In genomic region chr4:123466080-123466785, GRCh38 we compare ENCODE assay signal across 15 cellular contexts.
DNase-seq lines count a peak whose midpoint lies in the region; ATAC-seq and TF ChIP-seq lines count a peak whose summit lies in the region.
"Had no signal": no experiment of that assay in that cellular context is flagged by ENCODE, and none has a peak within 500 bp of the region (broad histone marks: within the 10 kb centered on the region; RNA-seq: fewer than 3 reads in every experiment).

No MANE protein-coding gene starts in this region.

- in situ Hi-C loops in Panc1 (cut with HindIII; ENCODE audit: low pct_unique_long_range_greater_than_20kb, low sequenced_read_pairs): no loop called here
- in situ Hi-C loops in KBM-7 (cut with MboI; ENCODE audit: low pct_unique_long_range_greater_than_20kb, low sequenced_read_pairs): no loop called here

- no peak overlapping the region for H3K9ac ChIP-seq in neural progenitor cell
- H3K9ac ChIP-seq: BLaER1 had no signal

- no TSS peak for BruUV-seq in Panc1 (replicated peaks; lab: Mats Ljungman, UMichigan)

- no peaks in the 10 kb centered on the region for H3K36me3 Mint-ChIP-seq in activated CD8-positive, alpha-beta T cell treated with anti-CD3 and anti-CD28 coated beads for 36 hours (ENCODE audit: low read depth)
- no peaks in the 10 kb centered on the region for H3K36me3 Mint-ChIP-seq in activated CD8-positive, alpha-beta T cell treated with anti-CD3 and anti-CD28 coated beads, Interleukin-2, amount 10 ng/mL, durations not matched to agents 7 days and 5 days (ENCODE audit: low read depth)
- H3K36me3 Mint-ChIP-seq in GM23338 (ENCODE audit: low read depth) (no peaks in the 10 kb centered on the region; the same call in 2 of the 3 replicates), neural progenitor cell (peaks cover 9% of the 10 kb centered on the region)
- H3K36me3 Mint-ChIP-seq: CD8-positive, alpha-beta memory T cell had no signal

- intact Hi-C loops in activated CD8-positive, alpha-beta T cell treated with anti-CD3 and anti-CD28 coated beads for 36 hours (cut with micrococcal nuclease): no loop called here
- intact Hi-C loops in Panc1 (cut with micrococcal nuclease; ENCODE audit: unreplicated experiment): no loop called here

- no peaks in the 10 kb centered on the region for H4K20me1 ChIP-seq in GM23338 (replicated peaks; ENCODE audit: insufficient read depth)
- H4K20me1 ChIP-seq in neural progenitor cell (ENCODE audit: low read depth): no peaks in the 10 kb centered on the region
- H4K20me1 ChIP-seq: BLaER1 had no signal

- DNase-seq in activated CD8-positive, alpha-beta T cell treated with anti-CD3 and anti-CD28 coated beads for 36 hours: no peak
- DNase-seq in activated CD8-positive, alpha-beta T cell treated with anti-CD3 and anti-CD28 coated beads, Interleukin-2, amount 10 ng/mL, durations not matched to agents 7 days and 5 days: no peak
- DNase-seq in GM23338 (ENCODE audit: low spot score) (no peak), Panc1 (ENCODE audit: low read depth, low spot score) (no peak), neural progenitor cell (ENCODE audit: low spot score) (no peak), KBM-7 (no peak)
- DNase-seq: 8988T; AML-193; Caco-2; CD8-positive, alpha-beta memory T cell; DND-41; GDM1 had no signal

- H3K27ac ChIP-seq in GM23338 (ENCODE audit: low read depth): no peak overlapping the region
- H3K27ac ChIP-seq in Panc1 (ENCODE audit: low read length): peak overlapping the region; percentile 75; the same call in 1 of the 2 replicates
- no peak overlapping the region for H3K27ac ChIP-seq in neural progenitor cell
- H3K27ac ChIP-seq: BLaER1 had no signal

- H3K27me3 ChIP-seq in GM23338 (ENCODE audit: insufficient read depth): no peaks in the 10 kb centered on the region
- H3K27me3 ChIP-seq in Panc1 (ENCODE audit: control insufficient read depth, insufficient read depth, low read length): no peaks in the 10 kb centered on the region
- H3K27me3 ChIP-seq in neural progenitor cell: no peaks in the 10 kb centered on the region
- H3K27me3 ChIP-seq: BLaER1 had no signal

- H3K4me1 ChIP-seq in GM23338 (ENCODE audit: insufficient read depth): no peaks in the 10 kb centered on the region
- no peaks in the 10 kb centered on the region for H3K4me1 ChIP-seq in Panc1 (ENCODE audit: control insufficient read depth, insufficient read depth, low read length)
- H3K4me1 ChIP-seq in neural progenitor cell: peaks cover 10% of the 10 kb centered on the region

- CTCF ChIA-PET in activated CD8-positive, alpha-beta T cell treated with anti-CD3 and anti-CD28 coated beads for 36 hours (lab: Charles Lee): no interaction called here
- CTCF ChIA-PET in activated CD8-positive, alpha-beta T cell treated with anti-CD3 and anti-CD28 coated beads, Interleukin-2, amount 10 ng/mL, durations not matched to agents 7 days and 5 days (lab: Charles Lee): no interaction called here
- CTCF ChIA-PET in Panc1 (lab: Charles Lee): no interaction called here

- ATAC-seq in activated CD8-positive, alpha-beta T cell treated with anti-CD3 and anti-CD28 coated beads for 36 hours: peak; percentile 64
- no peak for ATAC-seq in activated CD8-positive, alpha-beta T cell treated with anti-CD3 and anti-CD28 coated beads, Interleukin-2, amount 10 ng/mL, durations not matched to agents 7 days and 5 days
- ATAC-seq in GM23338 (no peak), Panc1 (no peak), GM21526 (IDR thresholded peaks at IDR 0.05; ENCODE audit: low FRiP score, unreplicated experiment) (no peak)

- H3K4me2 ChIP-seq in GM23338 (no peak overlapping the region), neural progenitor cell (no peak overlapping the region)
- H3K4me2 ChIP-seq: BLaER1 had no signal

- H3K4me3 ChIP-seq in GM23338 (no peak overlapping the region), Panc1 (ENCODE audit: low read depth in 2 of 2, low read length in 2 of 2) (no peak overlapping the region), neural progenitor cell (no peak overlapping the region)
- H3K4me3 ChIP-seq: BLaER1, HAP-1 had no signal

- H3K4me1 Mint-ChIP-seq in activated CD8-positive, alpha-beta T cell treated with anti-CD3 and anti-CD28 coated beads for 36 hours (ENCODE audit: low read depth): peaks cover 14% of the 10 kb centered on the region
- peaks cover 10% of the 10 kb centered on the region for H3K4me1 Mint-ChIP-seq in activated CD8-positive, alpha-beta T cell treated with anti-CD3 and anti-CD28 coated beads, Interleukin-2, amount 10 ng/mL, durations not matched to agents 7 days and 5 days (ENCODE audit: low read depth)
- H3K4me1 Mint-ChIP-seq in GM23338 (peaks cover 11% of the 10 kb centered on the region), neural progenitor cell (peaks cover 58% of the 10 kb centered on the region)
- H3K4me1 Mint-ChIP-seq: CD8-positive, alpha-beta memory T cell had no signal

- H3K79me2 ChIP-seq in GM23338 (replicated peaks; ENCODE audit: insufficient read depth): no peaks in the 10 kb centered on the region
- no peaks in the 10 kb centered on the region for H3K79me2 ChIP-seq in neural progenitor cell (ENCODE audit: low read depth)

- no peaks in the 10 kb centered on the region for H3K9me2 ChIP-seq in GM23338 (ENCODE audit: insufficient read depth)

- H2AFZ ChIP-seq in GM23338: peak overlapping the region; percentile 39; the same call in 1 of the 2 replicates
- no peak overlapping the region for H2AFZ ChIP-seq in neural progenitor cell (replicated peaks)

- no peak overlapping the region for H3K4me3 Mint-ChIP-seq in activated CD8-positive, alpha-beta T cell treated with anti-CD3 and anti-CD28 coated beads for 36 hours
- no peak overlapping the region for H3K4me3 Mint-ChIP-seq in activated CD8-positive, alpha-beta T cell treated with anti-CD3 and anti-CD28 coated beads, Interleukin-2, amount 10 ng/mL, durations not matched to agents 7 days and 5 days
- H3K4me3 Mint-ChIP-seq in GM23338: no peak overlapping the region
- no peak overlapping the region for H3K4me3 Mint-ChIP-seq in neural progenitor cell
- H3K4me3 Mint-ChIP-seq: CD8-positive, alpha-beta memory T cell had no signal

- H3F3A ChIP-seq in GM23338 (replicated peaks; ENCODE audit: low read depth) (no peaks in the 10 kb centered on the region), neural progenitor cell (ENCODE audit: low read depth) (no peaks in the 10 kb centered on the region)

- H3K9me3 ChIP-seq in Panc1 (ENCODE audit: control insufficient read depth, insufficient read depth, low read depth, low read length) (no peaks in the 10 kb centered on the region), neural progenitor cell (ENCODE audit: low read depth) (no peaks in the 10 kb centered on the region)
- H3K9me3 ChIP-seq: BLaER1, Caco-2, HAP-1 had no signal

- POLR2A ChIA-PET in activated CD8-positive, alpha-beta T cell treated with anti-CD3 and anti-CD28 coated beads for 36 hours (lab: Charles Lee): no interaction called here
- POLR2A ChIA-PET in activated CD8-positive, alpha-beta T cell treated with anti-CD3 and anti-CD28 coated beads, Interleukin-2, amount 10 ng/mL, durations not matched to agents 7 days and 5 days (lab: Charles Lee): no interaction called here
- POLR2A ChIA-PET in Panc1 (lab: Charles Lee): no interaction called here

- H3K27me3 Mint-ChIP-seq in activated CD8-positive, alpha-beta T cell treated with anti-CD3 and anti-CD28 coated beads for 36 hours: peaks cover 2% of the 10 kb centered on the region
- no peaks in the 10 kb centered on the region for H3K27me3 Mint-ChIP-seq in activated CD8-positive, alpha-beta T cell treated with anti-CD3 and anti-CD28 coated beads, Interleukin-2, amount 10 ng/mL, durations not matched to agents 7 days and 5 days (ENCODE audit: low read depth)
- H3K27me3 Mint-ChIP-seq in GM23338 (ENCODE audit: insufficient read depth, low read depth, poor library complexity) (no peaks in the 10 kb centered on the region), neural progenitor cell (ENCODE audit: insufficient read depth, low read depth) (peaks cover 10% of the 10 kb centered on the region)

- H3K9me3 Mint-ChIP-seq in activated CD8-positive, alpha-beta T cell treated with anti-CD3 and anti-CD28 coated beads for 36 hours: no peaks in the 10 kb centered on the region
- H3K9me3 Mint-ChIP-seq in activated CD8-positive, alpha-beta T cell treated with anti-CD3 and anti-CD28 coated beads, Interleukin-2, amount 10 ng/mL, durations not matched to agents 7 days and 5 days (ENCODE audit: insufficient read depth): peaks cover 5% of the 10 kb centered on the region
- H3K9me3 Mint-ChIP-seq in GM23338 (no peaks in the 10 kb centered on the region), neural progenitor cell (peaks cover 7% of the 10 kb centered on the region)
- H3K9me3 Mint-ChIP-seq: CD8-positive, alpha-beta memory T cell had no signal

- peak overlapping the region; percentile 64 for H3K27ac Mint-ChIP-seq in activated CD8-positive, alpha-beta T cell treated with anti-CD3 and anti-CD28 coated beads for 36 hours
- no peak overlapping the region for H3K27ac Mint-ChIP-seq in activated CD8-positive, alpha-beta T cell treated with anti-CD3 and anti-CD28 coated beads, Interleukin-2, amount 10 ng/mL, durations not matched to agents 7 days and 5 days
- H3K27ac Mint-ChIP-seq in GM23338 (no peak overlapping the region), neural progenitor cell (peak overlapping the region; percentile 44)
- H3K27ac Mint-ChIP-seq: CD8-positive, alpha-beta memory T cell had no signal

- H3K36me3 ChIP-seq in GM23338 (ENCODE audit: insufficient read depth): no peaks in the 10 kb centered on the region
- H3K36me3 ChIP-seq in Panc1 (ENCODE audit: control insufficient read depth, insufficient read depth, low read length): no peaks in the 10 kb centered on the region
- H3K36me3 ChIP-seq in neural progenitor cell: no peaks in the 10 kb centered on the region
- H3K36me3 ChIP-seq: BLaER1, HAP-1 had no signal

- TF ChIP-seq CTCF in activated CD8-positive, alpha-beta T cell treated with anti-CD3 and anti-CD28 coated beads for 36 hours (IDR thresholded peaks at IDR 0.05): no peak
- TF ChIP-seq CTCF in GM23338 (conservative IDR thresholded peaks at IDR 0.05; ENCODE audit: low read depth in 2 of 2) (no peak), Panc1 (IDR thresholded peaks at IDR 0.05) (no peak), neural progenitor cell (IDR thresholded peaks at IDR 0.05) (no peak)

TF ChIP-seq in GM23338, 12 proteins besides CTCF, POLR2A, EP300 and RAD21 (continues in another document):
- TF ChIP-seq NANOG (IDR thresholded peaks at IDR 0.05; ENCODE audit: borderline replicate concordance) (no peak), ZNF331 (CRISPR knock-in tag; IDR thresholded peaks at IDR 0.05; ENCODE audit: low read depth) (no peak), STAT1 (IDR thresholded peaks at IDR 0.05; ENCODE audit: unreplicated experiment) (no peak), EZH2 (IDR thresholded peaks at IDR 0.05; ENCODE audit: low read depth, unreplicated experiment) (no peak), POLR2AphosphoS5 (IDR thresholded peaks at IDR 0.05; ENCODE audit: low read depth) (no peak)

Comparison
In these comparisons a context has a peak if more than half of its experiments do, and no peak if none do; other contexts are left out.
1. H3K27ac Mint-ChIP-seq: peak in activated CD8-positive, alpha-beta T cell treated with anti-CD3 and anti-CD28 coated beads for 36 hours (single experiment) and neural progenitor cell (single experiment); none in activated CD8-positive, alpha-beta T cell treated with anti-CD3 and anti-CD28 coated beads, Interleukin-2, amount 10 ng/mL, durations not matched to agents 7 days and 5 days (single experiment) and GM23338 (single experiment).